25 cellular contexts compared by ENCODE assay signal in genomic region chr11:9826390-9826789, GRCh38.
DNase-seq lines count a peak whose midpoint lies in the region; ATAC-seq, FAIRE-seq and TF ChIP-seq lines count a peak whose summit lies in the region.
"Had no signal": no experiment of that assay in that cellular context is flagged by ENCODE, and none has a peak within 500 bp of the region (broad histone marks: within the 10 kb centered on the region; RNA-seq: fewer than 3 reads in every experiment).

No MANE protein-coding gene starts in this region.

- H3K9ac ChIP-seq in IMR-90 (ENCODE audit: low read depth, low read length), result no peak overlapping the region
- H3K9ac ChIP-seq: BLaER1 had no signal

- H3K9me3 Mint-ChIP-seq in progenitor cell of endocrine pancreas (ENCODE audit: low read depth), result no peaks in the 10 kb centered on the region
- H3K9me3 Mint-ChIP-seq: CD4-positive, alpha-beta T cell; H9 had no signal

- H3K4me3 Mint-ChIP-seq in progenitor cell of endocrine pancreas (ENCODE audit: low read depth), result no peak overlapping the region
- H3K4me3 Mint-ChIP-seq: CD4-positive, alpha-beta T cell; H9 had no signal

- H3K56ac ChIP-seq in IMR-90 (ENCODE audit: extremely low read depth, insufficient read depth, low read length), result no peak overlapping the region

- H3K4me3 ChIP-seq in IMR-90 (ENCODE audit: insufficient read depth, low read depth, low read length), result no peak overlapping the region
- H3K4me3 ChIP-seq: BLaER1, SJSA1 had no signal

- peak; percentile 48 for FAIRE-seq in G401.6 (lab: Jason Lieb, UNC)
- FAIRE-seq: HepG2, RCC 7860 had no signal

- POLR2A ChIA-PET in IMR-90 (lab: Charles Lee; ENCODE audit: unreplicated experiment), result no interaction called here

- no peak for TF ChIP-seq RAD21 in IMR-90 (IDR thresholded peaks at IDR 0.05; ENCODE audit: low read length)

- DNase-seq in IMR-90 (no peak), progenitor cell of endocrine pancreas (ENCODE audit: low spot score, unreplicated experiment) (no peak), COLO668 (lab: John Stamatoyannopoulos, UW; ENCODE audit: unreplicated experiment) (no peak), NCI-H345 treated with DMSO at 0.1 percent for 48 hours (lab: John Stamatoyannopoulos, UW; ENCODE audit: unreplicated experiment) (no peak)
- DNase-seq: CD4-positive, alpha-beta T cell; DND-41; H9; KBM-7; MM.1S; NCI-H1092; NCI-H1436 treated with DMSO at 0.1 percent for 48 hours; NCI-H1930; NCI-H2227 treated with DMSO at 0.1 percent for 48 hours; NCI-H510A treated with DMSO at 0.1 percent for 48 hours; NCI-H748 treated with DMSO at 0.1 percent for 48 hours; T-helper 1 cell had no signal

- no peak overlapping the region for H2BK5ac ChIP-seq in IMR-90 (ENCODE audit: low read depth, low read length, poor library complexity, severe bottlenecking)

- no peaks in the 10 kb centered on the region for H3K27me3 Mint-ChIP-seq in progenitor cell of endocrine pancreas
- H3K27me3 Mint-ChIP-seq: CD4-positive, alpha-beta T cell had no signal

- no peak overlapping the region for H4K8ac ChIP-seq in IMR-90 (ENCODE audit: low read depth in 2 of 2, low read length in 2 of 2)

- no peaks in the 10 kb centered on the region for H3K9me3 ChIP-seq in IMR-90 (ENCODE audit: control insufficient read depth, insufficient read depth, low read length)
- H3K9me3 ChIP-seq: BLaER1, SJSA1 had no signal

- peaks cover 4% of the 10 kb centered on the region for H3K36me3 ChIP-seq in IMR-90 (ENCODE audit: control insufficient read depth, insufficient read depth, low read length)
- H3K36me3 ChIP-seq: BLaER1, SJSA1 had no signal

- peaks cover 20% of the 10 kb centered on the region for H3K4me1 Mint-ChIP-seq in progenitor cell of endocrine pancreas (ENCODE audit: low read depth)

- H3K9me1 ChIP-seq in IMR-90 (ENCODE audit: insufficient read depth, low read length), result peaks cover 5% of the 10 kb centered on the region

- H3K4me2 ChIP-seq in IMR-90 (ENCODE audit: low read depth, low read length), result no peak overlapping the region
- H3K4me2 ChIP-seq: BLaER1 had no signal

- H2BK15ac ChIP-seq in IMR-90 (ENCODE audit: low read depth, low read length), result peak overlapping the region; percentile 51; the same call in 1 of the 3 replicates

- ATAC-seq in HG02610 (IDR thresholded peaks at IDR 0.05; ENCODE audit: unreplicated experiment) (peak; percentile 61), IMR-90 (ENCODE audit: low read depth) (no peak), GM21528 (IDR thresholded peaks at IDR 0.05; ENCODE audit: low FRiP score, unreplicated experiment) (no peak), HG02970 (IDR thresholded peaks at IDR 0.05; ENCODE audit: low FRiP score, unreplicated experiment) (no peak)
- ATAC-seq: HepG2 had no signal

- dilution Hi-C loops in IMR-90 (cut with HindIII; ENCODE audit: low sequenced_read_pairs, unreplicated experiment), result no loop called here

- peak overlapping the region; percentile 62; the same call in 1 of the 2 replicates for H3K18ac ChIP-seq in IMR-90 (ENCODE audit: low read depth, low read length)

- no CpG with 5 or more reads among the region's 1 CpG for whole genome bisulfite sequencing in IMR-90 (ENCODE audit: extremely low coverage in 2 of 2, insufficient read length in 1 of 2), 2 experiments

- intact Hi-C loops in IMR-90 (cut with micrococcal nuclease), result no loop called here

- no peak overlapping the region for H3K14ac ChIP-seq in IMR-90 (replicated peaks; ENCODE audit: low read depth, low read length)

- no peak overlapping the region for H4K91ac ChIP-seq in IMR-90 (ENCODE audit: insufficient read depth, low read depth, low read length)

- no peak overlapping the region for H2AK5ac ChIP-seq in IMR-90 (ENCODE audit: low read depth, low read length)

- H3K27ac ChIP-seq in IMR-90 (ENCODE audit: insufficient read depth, low read length), result no peak overlapping the region
- H3K27ac ChIP-seq: BLaER1, HL-60, SJSA1 had no signal

- no peaks in the 10 kb centered on the region; a peak in 1 of 4 replicates for H3K79me1 ChIP-seq in IMR-90 (ENCODE audit: low read depth in 1 of 2, low read length in 2 of 2)

- peaks cover 8% of the 10 kb centered on the region; the same call in 1 of the 2 replicates for H3K4me1 ChIP-seq in IMR-90 (ENCODE audit: control insufficient read depth, insufficient read depth, low read length)
- H3K4me1 ChIP-seq: BLaER1 had no signal

- H3K4ac ChIP-seq in IMR-90 (ENCODE audit: low read depth, low read length), result no peak overlapping the region

- no peak overlapping the region for H2BK20ac ChIP-seq in IMR-90 (ENCODE audit: low read depth, low read length)

- no peak for TF ChIP-seq POLR2A in IMR-90 (IDR thresholded peaks at IDR 0.05; ENCODE audit: low read depth, low read length)

- no peaks in the 10 kb centered on the region for H4K20me1 ChIP-seq in IMR-90 (ENCODE audit: insufficient read depth, low read length)
- H4K20me1 ChIP-seq: BLaER1 had no signal

- H4K5ac ChIP-seq in IMR-90 (ENCODE audit: low read depth, low read length), result peak overlapping the region; percentile 22; the same call in 1 of the 2 replicates

- H2AFZ ChIP-seq in IMR-90 (replicated peaks; ENCODE audit: low read length, poor library complexity), result no peak overlapping the region

- peak overlapping the region; percentile 1 for H3K27ac Mint-ChIP-seq in progenitor cell of endocrine pancreas
- H3K27ac Mint-ChIP-seq: CD4-positive, alpha-beta T cell; H9 had no signal

- H2BK120ac ChIP-seq in IMR-90 (ENCODE audit: low read depth, low read length), result no peak overlapping the region

- H2AK9ac ChIP-seq in IMR-90 (replicated peaks; ENCODE audit: low read depth, low read length, poor library complexity), result no peak overlapping the region

- no peak for TF ChIP-seq CTCF in IMR-90 (conservative IDR thresholded peaks at IDR 0.05; ENCODE audit: low read depth, low read length)
- no peak for TF ChIP-seq CTCF in progenitor cell of endocrine pancreas (IDR thresholded peaks at IDR 0.05; ENCODE audit: unreplicated experiment)

- BruUV-seq in IMR-90 (replicated peaks; lab: Mats Ljungman, UMichigan), result no TSS peak

- no peak overlapping the region for H3K23ac ChIP-seq in IMR-90 (ENCODE audit: low read depth, low read length)

- H3K36me3 Mint-ChIP-seq in progenitor cell of endocrine pancreas (ENCODE audit: insufficient read depth), result peaks cover 5% of the 10 kb centered on the region

- H3K27me3 ChIP-seq in IMR-90 (ENCODE audit: control insufficient read depth, insufficient read depth, low read length), result no peaks in the 10 kb centered on the region
- H3K27me3 ChIP-seq: BLaER1, SJSA1 had no signal

- in situ Hi-C loops in IMR-90 (cut with MboI; ENCODE audit: low sequenced_read_pairs), result no loop called here

- CTCF ChIA-PET in IMR-90 (lab: Yijun Ruan, JAX), result no interaction called here

TF ChIP-seq in IMR-90, 13 proteins besides CTCF, POLR2A, EP300 and RAD21:
- TF ChIP-seq SMC3 (IDR thresholded peaks at IDR 0.05; ENCODE audit: low read depth, low read length), result no peak
